9 cellular contexts compared by ENCODE assay signal in the genomic region with DNA sequence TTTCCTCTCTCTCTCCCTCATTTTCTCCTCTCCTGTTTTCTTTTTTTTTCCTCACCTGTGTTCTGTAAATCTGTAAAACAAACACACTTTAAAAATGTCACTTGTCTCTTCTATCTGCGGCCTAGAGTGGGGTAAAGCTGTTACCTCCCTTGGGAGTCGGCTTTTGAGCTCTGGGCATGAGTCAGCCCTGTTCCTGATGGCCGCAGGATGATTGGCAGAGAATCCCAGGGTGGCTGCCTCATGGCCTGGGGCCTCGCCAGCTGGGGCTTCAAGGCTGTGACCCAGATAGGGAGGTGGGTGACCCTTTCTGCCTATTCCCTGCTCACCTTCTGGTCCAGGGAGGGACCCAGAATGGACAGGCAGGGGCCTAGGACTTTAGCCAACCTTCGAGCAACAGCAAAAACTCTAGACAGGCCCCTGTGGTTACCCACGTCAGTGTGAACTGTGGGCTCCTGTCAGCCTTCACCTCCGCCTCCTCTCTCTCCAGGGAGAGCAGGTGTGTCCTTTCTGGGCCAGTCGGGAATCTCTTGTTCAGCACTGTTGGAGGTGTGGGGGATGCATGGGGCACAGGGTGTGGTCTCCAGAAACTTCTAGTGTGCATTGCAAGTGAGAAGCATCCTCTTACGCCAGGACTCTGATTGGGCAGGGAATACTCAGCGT.
A peak's percentile ranks its signal among the peaks of the same experiment; 100 is the strongest.
DNase-seq lines count a peak whose midpoint lies in the region; ATAC-seq, FAIRE-seq and TF ChIP-seq lines count a peak whose summit lies in the region.
"Had no signal": no experiment of that assay in that cellular context is flagged by ENCODE, and none has a peak within 500 bp of the region (broad histone marks: within the 10 kb centered on the region; RNA-seq: fewer than 3 reads in every experiment).

No MANE protein-coding gene starts in this region.

- DNase-seq in H54 (ENCODE audit: insufficient read length, low spot score) = peak; percentile 78
- peak; percentile 84 for DNase-seq in NCI-H2171 (lab: John Stamatoyannopoulos, UW)
- peak; percentile 22 for DNase-seq in choroid plexus epithelial cell (ENCODE audit: low read depth)
- no peak for DNase-seq in trophoblast cell
- DNase-seq in activated CD4-positive, alpha-beta memory T cell treated with anti-CD3 and anti-CD28 coated beads for 36 hours = no peak
- DNase-seq in activated naive CD4-positive, alpha-beta T cell (lab: John Stamatoyannopoulos, UW) = no peak
- DNase-seq: activated naive CD8-positive, alpha-beta T cell treated with anti-CD3 and anti-CD28 coated beads, Interleukin-2, amount 50 U/mL, for 24 hours had no signal

- ATAC-seq in HG02840 (IDR thresholded peaks at IDR 0.05; ENCODE audit: low FRiP score, unreplicated experiment) (no peak), HG02763 (IDR thresholded peaks at IDR 0.05; ENCODE audit: unreplicated experiment) (no peak)
- ATAC-seq: activated naive CD8-positive, alpha-beta T cell treated with anti-CD3 and anti-CD28 coated beads, Interleukin-2, amount 50 U/mL, for 24 hours had no signal

- H3K18ac ChIP-seq in trophoblast cell (ENCODE audit: low read length) = peak overlapping the region; percentile 46

- H3K9ac ChIP-seq in trophoblast cell (ENCODE audit: low read length) = no peak overlapping the region

- no peaks in the 10 kb centered on the region for H3K79me2 ChIP-seq in trophoblast cell (ENCODE audit: control insufficient read depth, insufficient read depth, low read length, poor library complexity)

- no peak for TF ChIP-seq CTCF in choroid plexus epithelial cell (conservative IDR thresholded peaks at IDR 0.05; ENCODE audit: low read depth, low read length)

- H3K4me1 Mint-ChIP-seq in activated CD4-positive, alpha-beta memory T cell treated with anti-CD3 and anti-CD28 coated beads for 36 hours (ENCODE audit: low read depth) = peaks cover 7% of the 10 kb centered on the region

- H2AK5ac ChIP-seq in trophoblast cell (ENCODE audit: low read length) = no peak overlapping the region

- no peak for TF ChIP-seq POLR2A in H54 (IDR thresholded peaks at IDR 0.05; ENCODE audit: low read depth, low read length)

- no peak overlapping the region for H2AFZ ChIP-seq in trophoblast cell (ENCODE audit: insufficient read depth, low read length, poor library complexity)

- no peak overlapping the region for H3K23ac ChIP-seq in trophoblast cell (ENCODE audit: low read length)

- H3K27me3 Mint-ChIP-seq in activated CD4-positive, alpha-beta memory T cell treated with anti-CD3 and anti-CD28 coated beads for 36 hours = no peaks in the 10 kb centered on the region
- H3K27me3 Mint-ChIP-seq: activated naive CD8-positive, alpha-beta T cell treated with anti-CD3 and anti-CD28 coated beads, Interleukin-2, amount 50 U/mL, for 24 hours had no signal

- H4K12ac ChIP-seq in trophoblast cell (ENCODE audit: low read depth, low read length) = no peak overlapping the region

- no peak overlapping the region for H3K4ac ChIP-seq in trophoblast cell (ENCODE audit: low read depth, low read length)

- no peaks in the 10 kb centered on the region for H3K36me3 ChIP-seq in trophoblast cell (ENCODE audit: control insufficient read depth in 1 of 2, insufficient read depth in 2 of 2, low read length in 2 of 2)

- H3K9me3 ChIP-seq in trophoblast cell (ENCODE audit: insufficient read depth, low read depth, low read length) = peaks cover 2% of the 10 kb centered on the region

- H3K27ac ChIP-seq in trophoblast cell (ENCODE audit: low read depth, low read length) = no peak overlapping the region

- no peak overlapping the region for H4K91ac ChIP-seq in trophoblast cell (ENCODE audit: low read depth, low read length)

- no peak overlapping the region for H2BK5ac ChIP-seq in trophoblast cell (ENCODE audit: low read depth, low read length, poor library complexity)

- no peak overlapping the region for H3K4me2 ChIP-seq in trophoblast cell (ENCODE audit: low read length)

- POLR2A ChIA-PET in activated CD4-positive, alpha-beta memory T cell treated with anti-CD3 and anti-CD28 coated beads for 36 hours (lab: Charles Lee) = interaction anchor here (0.6 kb wide), 1 partner anchor 285 kb away, joined by 3 read pairs; no protein-coding TSS in a partner anchor

- peaks cover 0 to 3% of the 10 kb centered on the region in 2 experiments for H3K4me1 ChIP-seq in trophoblast cell (ENCODE audit: control insufficient read depth in 1 of 2, insufficient read depth in 2 of 2, low read length in 2 of 2)

- no peaks in the 10 kb centered on the region for H3K79me1 ChIP-seq in trophoblast cell (ENCODE audit: low read length)

- H3K36me3 Mint-ChIP-seq in activated CD4-positive, alpha-beta memory T cell treated with anti-CD3 and anti-CD28 coated beads for 36 hours = no peaks in the 10 kb centered on the region

- H2BK120ac ChIP-seq in trophoblast cell (ENCODE audit: insufficient read depth, low read length, poor library complexity) = no peak overlapping the region

- no peak overlapping the region for H3K14ac ChIP-seq in trophoblast cell (ENCODE audit: low read length)

- no peak overlapping the region for H2BK12ac ChIP-seq in trophoblast cell (ENCODE audit: low read length)

- peaks cover 3% of the 10 kb centered on the region for H3K27me3 ChIP-seq in trophoblast cell (ENCODE audit: insufficient read depth, low read length)

- H3K9me3 Mint-ChIP-seq in activated CD4-positive, alpha-beta memory T cell treated with anti-CD3 and anti-CD28 coated beads for 36 hours = no peaks in the 10 kb centered on the region
- H3K9me3 Mint-ChIP-seq: activated naive CD8-positive, alpha-beta T cell treated with anti-CD3 and anti-CD28 coated beads, Interleukin-2, amount 50 U/mL, for 24 hours had no signal

- intact Hi-C loops in activated CD4-positive, alpha-beta memory T cell treated with anti-CD3 and anti-CD28 coated beads for 36 hours (cut with micrococcal nuclease) = no loop called here

- no peak for FAIRE-seq in H54 (lab: Jason Lieb, UNC)

- no peak overlapping the region for H3K4me3 Mint-ChIP-seq in activated CD4-positive, alpha-beta memory T cell treated with anti-CD3 and anti-CD28 coated beads for 36 hours
- H3K4me3 Mint-ChIP-seq: activated naive CD8-positive, alpha-beta T cell treated with anti-CD3 and anti-CD28 coated beads, Interleukin-2, amount 50 U/mL, for 24 hours had no signal

- H4K8ac ChIP-seq in trophoblast cell (ENCODE audit: low read depth, low read length) = no peak overlapping the region

- no peak overlapping the region for H3K27ac Mint-ChIP-seq in activated CD4-positive, alpha-beta memory T cell treated with anti-CD3 and anti-CD28 coated beads for 36 hours
- H3K27ac Mint-ChIP-seq: activated naive CD8-positive, alpha-beta T cell treated with anti-CD3 and anti-CD28 coated beads, Interleukin-2, amount 50 U/mL, for 24 hours had no signal

- H3K4me3 ChIP-seq in choroid plexus epithelial cell (ENCODE audit: low read depth, low read length) = no peak overlapping the region
- H3K4me3 ChIP-seq in trophoblast cell (ENCODE audit: low read depth, low read length) = no peak overlapping the region

- WGBS in trophoblast cell (ENCODE audit: extremely low coverage, insufficient coverage, insufficient read length) = no CpG with 5 or more reads among the region's 10 CpGs

- CTCF ChIA-PET in activated CD4-positive, alpha-beta memory T cell treated with anti-CD3 and anti-CD28 coated beads for 36 hours (lab: Charles Lee) = no interaction called here

Comparison
In these comparisons a context has a peak if more than half of its experiments do, and no peak if none do; other contexts are left out.
1. DNase-seq: peak in H54 (single experiment), NCI-H2171 (single experiment) and choroid plexus epithelial cell (single experiment); none in trophoblast cell (0 of 2), activated CD4-positive, alpha-beta memory T cell treated with anti-CD3 and anti-CD28 coated beads for 36 hours (single experiment) and activated naive CD4-positive, alpha-beta T cell (0 of 4).